19 cellular contexts compared by ENCODE assay signal in genomic region chr4:185003596-185004351, GRCh38. TPM values are rescaled to one million over a fixed set of nuclear protein-coding genes. Genes with fewer than 3 reads are reported as not detected.
DNase-seq lines count a peak whose midpoint lies in the region; ATAC-seq, FAIRE-seq and TF ChIP-seq lines count a peak whose summit lies in the region.
"Had no signal": no experiment of that assay in that cellular context is flagged by ENCODE, and none has a peak within 500 bp of the region (broad histone marks: within the 10 kb centered on the region; RNA-seq: fewer than 3 reads in every experiment).

No MANE protein-coding gene starts in this region.

- no peaks in the 10 kb centered on the region for H3K9me2 ChIP-seq in SK-N-SH

- H3K27me3 ChIP-seq in layer of hippocampus (ENCODE audit: control insufficient read depth, insufficient read depth, low read length) (no peaks in the 10 kb centered on the region), sigmoid colon (no peaks in the 10 kb centered on the region), SK-N-SH (ENCODE audit: insufficient read depth) (peaks cover 8% of the 10 kb centered on the region; the same call in 1 of the 2 replicates)

- H3K27ac ChIP-seq in layer of hippocampus (ENCODE audit: low read depth, low read length) (peak overlapping the region; percentile 40), sigmoid colon (no peak overlapping the region), SK-N-SH (ENCODE audit: low read depth in 2 of 2, low read length in 1 of 2) (no peak overlapping the region)
- H3K27ac ChIP-seq: 22Rv1, A549, BLaER1 had no signal

- H3K4me3 ChIP-seq in sigmoid colon: no peak overlapping the region
- H3K4me3 ChIP-seq in SK-N-SH (ENCODE audit: low read depth in 2 of 2, low read length in 1 of 2): no peak overlapping the region
- H3K4me3 ChIP-seq: A549, BLaER1, HAP-1 had no signal

- no peaks in the 10 kb centered on the region for H3K79me2 ChIP-seq in SK-N-SH (ENCODE audit: insufficient read depth)

- H3K4me1 ChIP-seq in sigmoid colon (peaks cover 0 to 11% (median 8%) of the 10 kb centered on the region in 4 donors), SK-N-SH (ENCODE audit: control insufficient read depth in 1 of 2, insufficient read depth in 2 of 2, low read depth in 1 of 2, low read length in 1 of 2) (peaks cover 0 to 5% of the 10 kb centered on the region in 2 experiments; a peak in 1 of 4 replicates)
- H3K4me1 ChIP-seq: A549 had no signal

- WGBS in sigmoid colon, 2 donors: 93 to 94% methylated on average over 19 of the region's 19 CpGs
- 72% methylated on average over 14 of the region's 19 CpGs for WGBS in SK-N-SH (ENCODE audit: low lambda C conversion rate)

- FAIRE-seq in GM12892 (lab: Jason Lieb, UNC): no peak
- FAIRE-seq: A549 had no signal

- H3K4me2 ChIP-seq in SK-N-SH: no peak overlapping the region

- no peak overlapping the region for H3K4me3 Mint-ChIP-seq in natural killer cell treated with Interleukin-12 subunit alpha and Interleukin-12 subunit beta and Interleukin-15 and Interleukin-18, amount 100 ng/mL, for 72 hours
- H3K4me3 Mint-ChIP-seq in natural killer cell: no peak overlapping the region

- ATAC-seq in natural killer cell treated with Interleukin-12 subunit alpha and Interleukin-12 subunit beta and Interleukin-15 and Interleukin-18, amount 100 ng/mL, for 72 hours: no peak
- ATAC-seq in natural killer cell: no peak

- H3K27me3 Mint-ChIP-seq in natural killer cell treated with Interleukin-12 subunit alpha and Interleukin-12 subunit beta and Interleukin-15 and Interleukin-18, amount 100 ng/mL, for 72 hours: peaks cover 26 to 61% of the 10 kb centered on the region in 2 donors
- H3K27me3 Mint-ChIP-seq in natural killer cell (ENCODE audit: low read depth in 2 of 2): peaks cover 18 to 41% of the 10 kb centered on the region in 2 donors

- intact Hi-C loops in natural killer cell (cut with micrococcal nuclease) (no loop called here), sigmoid colon (cut with DNase I) (loop anchor here (5.0 kb wide), 1 partner anchor 256 kb away; no protein-coding TSS in a partner anchor)

- no peaks in the 10 kb centered on the region for H3F3A ChIP-seq in SK-N-SH (replicated peaks; ENCODE audit: insufficient read depth)

- no peaks in the 10 kb centered on the region for H3K36me3 ChIP-seq in sigmoid colon
- no peaks in the 10 kb centered on the region for H3K36me3 ChIP-seq in SK-N-SH (replicated peaks in 1 of 2; ENCODE audit: control insufficient read depth in 1 of 2, insufficient read depth in 2 of 2, low read length in 1 of 2)
- H3K36me3 ChIP-seq: BLaER1, HAP-1 had no signal

- no peak overlapping the region for H2AFZ ChIP-seq in SK-N-SH (ENCODE audit: low read depth)

- no peaks in the 10 kb centered on the region for H3K9me3 Mint-ChIP-seq in natural killer cell treated with Interleukin-12 subunit alpha and Interleukin-12 subunit beta and Interleukin-15 and Interleukin-18, amount 100 ng/mL, for 72 hours
- no peaks in the 10 kb centered on the region for H3K9me3 Mint-ChIP-seq in natural killer cell
- H3K9me3 Mint-ChIP-seq: CD4-positive, alpha-beta memory T cell had no signal

- TF ChIP-seq EP300 in sigmoid colon (IDR thresholded peaks at IDR 0.05) (no peak), SK-N-SH (IDR thresholded peaks at IDR 0.05; ENCODE audit: borderline replicate concordance in 1 of 2, low read depth in 1 of 2, low read length in 1 of 2) (no peak)

- peaks cover 7% of the 10 kb centered on the region in 2 donors for H3K4me1 Mint-ChIP-seq in natural killer cell treated with Interleukin-12 subunit alpha and Interleukin-12 subunit beta and Interleukin-15 and Interleukin-18, amount 100 ng/mL, for 72 hours (ENCODE audit: low read depth in 2 of 2)
- H3K4me1 Mint-ChIP-seq in natural killer cell: peaks cover 8% of the 10 kb centered on the region in 2 donors

- H4K20me1 ChIP-seq in SK-N-SH (ENCODE audit: insufficient read depth): no peaks in the 10 kb centered on the region
- H4K20me1 ChIP-seq: BLaER1 had no signal

- H3K9ac ChIP-seq in SK-N-SH: no peak overlapping the region
- H3K9ac ChIP-seq: BLaER1 had no signal

- CTCF ChIA-PET in SK-N-SH (lab: Yijun Ruan, JAX): interaction anchor here (1.2 to 2.0 kb wide), 5 partner anchors 24 to 260 kb away, joined by 3 to 17 read pairs (median 4); no protein-coding TSS in a partner anchor

- peak; percentile 55 for DNase-seq in natural killer cell treated with Interleukin-12 subunit alpha and Interleukin-12 subunit beta and Interleukin-15 and Interleukin-18, amount 100 ng/mL, for 72 hours (ENCODE audit: low spot score)
- DNase-seq in natural killer cell (no peak), sigmoid colon (peak; percentile 34), NCI-H187 treated with DMSO at 0.1 percent for 48 hours (lab: John Stamatoyannopoulos, UW) (no peak), GM12892 (ENCODE audit: insufficient read length) (no peak), SK-N-SH (no peak)
- DNase-seq: CD4-positive, alpha-beta memory T cell; DMS153; DMS79; GDM1 had no signal

- H3K36me3 Mint-ChIP-seq in natural killer cell treated with Interleukin-12 subunit alpha and Interleukin-12 subunit beta and Interleukin-15 and Interleukin-18, amount 100 ng/mL, for 72 hours: no peaks in the 10 kb centered on the region
- no peaks in the 10 kb centered on the region for H3K36me3 Mint-ChIP-seq in natural killer cell
- H3K36me3 Mint-ChIP-seq: CD4-positive, alpha-beta memory T cell had no signal

- H3K9me3 ChIP-seq in sigmoid colon (peaks cover 0 to 3% (median 0%) of the 10 kb centered on the region in 4 donors), SK-N-SH (no peaks in the 10 kb centered on the region)
- H3K9me3 ChIP-seq: A549, BLaER1, HAP-1 had no signal

- POLR2A ChIA-PET in SK-N-SH (lab: Yijun Ruan, JAX): no interaction called here

- H3K27ac Mint-ChIP-seq in natural killer cell treated with Interleukin-12 subunit alpha and Interleukin-12 subunit beta and Interleukin-15 and Interleukin-18, amount 100 ng/mL, for 72 hours: no peak overlapping the region
- H3K27ac Mint-ChIP-seq in natural killer cell: no peak overlapping the region
- H3K27ac Mint-ChIP-seq: CD14-positive monocyte had no signal

- TF ChIP-seq CTCF in natural killer cell (IDR thresholded peaks at IDR 0.05) (no peak), sigmoid colon (IDR thresholded peaks at IDR 0.05) (no peak), SK-N-SH (IDR thresholded peaks at IDR 0.05) (no peak)

- TF ChIP-seq POLR2A in sigmoid colon (IDR thresholded peaks at IDR 0.05): no peak
- TF ChIP-seq POLR2A in GM12892 (IDR thresholded peaks at IDR 0.05; ENCODE audit: low read depth, low read length): no peak

- no peak for TF ChIP-seq RAD21 in SK-N-SH (IDR thresholded peaks at IDR 0.05; ENCODE audit: low read length)

TF ChIP-seq in SK-N-SH, 30 proteins besides CTCF, POLR2A, EP300 and RAD21 (continues in another document):
- no peak for TF ChIP-seq MEF2A (IDR thresholded peaks at IDR 0.05; ENCODE audit: borderline replicate concordance, low read depth)
- no peak for TF ChIP-seq MXI1 (IDR thresholded peaks at IDR 0.05; ENCODE audit: low read depth, low read length)
- TF ChIP-seq YY1 (IDR thresholded peaks at IDR 0.05; ENCODE audit: low read depth): no peak
- TF ChIP-seq TAF1 (IDR thresholded peaks at IDR 0.05; ENCODE audit: borderline replicate concordance, low read depth, low read length): no peak
- TF ChIP-seq RXRA (IDR thresholded peaks at IDR 0.05; ENCODE audit: borderline replicate concordance, low read depth): no peak
- TF ChIP-seq SIN3A (IDR thresholded peaks at IDR 0.05; ENCODE audit: borderline replicate concordance, low read depth, low read length): no peak
- TF ChIP-seq, protein P1, sequence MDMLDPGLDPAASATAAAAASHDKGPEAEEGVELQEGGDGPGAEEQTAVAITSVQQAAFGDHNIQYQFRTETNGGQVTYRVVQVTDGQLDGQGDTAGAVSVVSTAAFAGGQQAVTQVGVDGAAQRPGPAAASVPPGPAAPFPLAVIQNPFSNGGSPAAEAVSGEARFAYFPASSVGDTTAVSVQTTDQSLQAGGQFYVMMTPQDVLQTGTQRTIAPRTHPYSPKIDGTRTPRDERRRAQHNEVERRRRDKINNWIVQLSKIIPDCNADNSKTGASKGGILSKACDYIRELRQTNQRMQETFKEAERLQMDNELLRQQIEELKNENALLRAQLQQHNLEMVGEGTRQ (IDR thresholded peaks at IDR 0.05; ENCODE audit: borderline replicate concordance, low read depth, low read length): no peak
- TF ChIP-seq JUND (IDR thresholded peaks at IDR 0.05): no peak
- no peak for TF ChIP-seq EZH2phosphoT487 (IDR thresholded peaks at IDR 0.05; ENCODE audit: borderline replicate concordance, low read depth)
- TF ChIP-seq, protein P2, sequence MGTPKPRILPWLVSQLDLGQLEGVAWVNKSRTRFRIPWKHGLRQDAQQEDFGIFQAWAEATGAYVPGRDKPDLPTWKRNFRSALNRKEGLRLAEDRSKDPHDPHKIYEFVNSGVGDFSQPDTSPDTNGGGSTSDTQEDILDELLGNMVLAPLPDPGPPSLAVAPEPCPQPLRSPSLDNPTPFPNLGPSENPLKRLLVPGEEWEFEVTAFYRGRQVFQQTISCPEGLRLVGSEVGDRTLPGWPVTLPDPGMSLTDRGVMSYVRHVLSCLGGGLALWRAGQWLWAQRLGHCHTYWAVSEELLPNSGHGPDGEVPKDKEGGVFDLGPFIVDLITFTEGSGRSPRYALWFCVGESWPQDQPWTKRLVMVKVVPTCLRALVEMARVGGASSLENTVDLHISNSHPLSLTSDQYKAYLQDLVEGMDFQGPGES (IDR thresholded peaks at IDR 0.05; ENCODE audit: low read depth, low read length): no peak
- TF ChIP-seq USF1 (IDR thresholded peaks at IDR 0.05; ENCODE audit: borderline replicate concordance, low read depth): no peak
- TF ChIP-seq CHD2 (IDR thresholded peaks at IDR 0.05; ENCODE audit: low read length, partially characterized antibody): no peak
- no peak for TF ChIP-seq GABPA (IDR thresholded peaks at IDR 0.05; ENCODE audit: low read depth)
- TF ChIP-seq NFIC (IDR thresholded peaks at IDR 0.05; ENCODE audit: borderline replicate concordance): no peak
- no peak for TF ChIP-seq FOXJ3 (CRISPR knock-in tag; IDR thresholded peaks at IDR 0.05)
- TF ChIP-seq TCF12 (IDR thresholded peaks at IDR 0.05): no peak

RNA-seq across cellular contexts. Expression of gene HELT, which starts 14.5 kb away (rescaled TPM):
- total RNA-seq in natural killer cell treated with Interleukin-12 subunit alpha and Interleukin-12 subunit beta and Interleukin-15 and Interleukin-18, amount 100 ng/mL, for 72 hours: not detected
- not detected for total RNA-seq in natural killer cell
- total RNA-seq in sigmoid colon: not detected
- polyA plus RNA-seq in sigmoid colon: not detected
- not detected for polyA plus RNA-seq in GM12892 (2012; ENCODE audit: missing spikeins)
- polyA plus RNA-seq in SK-N-SH (2012; rRNA removed): not detected in 2 replicates
- polyA plus RNA-seq in SK-N-SH (2012; cell fraction: cytosol; rRNA removed): not detected in 2 replicates
- polyA plus RNA-seq in SK-N-SH (2012; cell fraction: nucleus; rRNA removed): not detected in 2 replicates
- total RNA-seq: CD4-positive, alpha-beta memory T cell; Daoy; H4; HT-29 had no signal
- polyA plus RNA-seq: A549; CD14-positive monocyte; CD4-positive, alpha-beta memory T cell had no signal

Comparison
In these comparisons a context has a peak if more than half of its experiments do, and no peak if none do; other contexts are left out.
1. DNase-seq: peak in natural killer cell treated with Interleukin-12 subunit alpha and Interleukin-12 subunit beta and Interleukin-15 and Interleukin-18, amount 100 ng/mL, for 72 hours (single experiment) and sigmoid colon (single experiment); none in natural killer cell (single experiment), NCI-H187 treated with DMSO at 0.1 percent for 48 hours (single experiment), GM12892 (single experiment) and SK-N-SH (single experiment).